Comparison of ENCODE assay signal across 11 cellular contexts in genomic region chr12:110345176-110345651, GRCh38. TPM values are rescaled to one million over a fixed set of nuclear protein-coding genes. Genes with fewer than 3 reads are reported as not detected.
DNase-seq lines count a peak whose midpoint lies in the region; ATAC-seq and TF ChIP-seq lines count a peak whose summit lies in the region.
"Had no signal": no experiment of that assay in that cellular context is flagged by ENCODE, and none has a peak within 500 bp of the region (broad histone marks: within the 10 kb centered on the region; RNA-seq: fewer than 3 reads in every experiment).

No MANE protein-coding gene starts in this region.

- no peak overlapping the region for H3K4me3 Mint-ChIP-seq in progenitor cell of endocrine pancreas (ENCODE audit: low read depth)

- peak; percentile 2 for ATAC-seq in Right ventricle myocardium superior (ENCODE audit: poor library complexity)
- no peak for ATAC-seq in HG02588 (IDR thresholded peaks at IDR 0.05; ENCODE audit: unreplicated experiment)
- ATAC-seq: GM12878 had no signal

- H3K9me3 Mint-ChIP-seq in progenitor cell of endocrine pancreas (ENCODE audit: low read depth) = no peaks in the 10 kb centered on the region

- no peak for TF ChIP-seq CTCF in progenitor cell of endocrine pancreas (IDR thresholded peaks at IDR 0.05; ENCODE audit: unreplicated experiment)

- H3K4me1 Mint-ChIP-seq in progenitor cell of endocrine pancreas (ENCODE audit: low read depth) = no peaks in the 10 kb centered on the region

- peak; percentile 22 for DNase-seq in GDM1 (lab: John Stamatoyannopoulos, UW)
- DNase-seq in NCI-H526 treated with DMSO at 0.1 percent for 48 hours (lab: John Stamatoyannopoulos, UW) = peak; percentile 38
- no peak for DNase-seq in Right ventricle myocardium superior
- peak; percentile 57 for DNase-seq in renal cortical epithelial cell (ENCODE audit: low read depth)
- DNase-seq in superior temporal gyrus (ENCODE audit: extremely low spot score) = no peak
- no peak for DNase-seq in progenitor cell of endocrine pancreas (ENCODE audit: low spot score, unreplicated experiment)
- DNase-seq in NCI-H2227 (lab: John Stamatoyannopoulos, UW; ENCODE audit: unreplicated experiment) = no peak
- DNase-seq: NCI-H446; stimulated activated naive CD4-positive, alpha-beta T cell treated with Interleukin-2 at 50 U/mL for 16 hours had no signal

- H3K36me3 Mint-ChIP-seq in progenitor cell of endocrine pancreas (ENCODE audit: insufficient read depth) = peaks cover 37% of the 10 kb centered on the region

- intact Hi-C loops in Right ventricle myocardium superior (cut with DNase I) = no loop called here

- H3K27ac Mint-ChIP-seq in progenitor cell of endocrine pancreas = no peak overlapping the region

- H3K27me3 Mint-ChIP-seq in progenitor cell of endocrine pancreas = no peaks in the 10 kb centered on the region

RNA-seq across cellular contexts. Expression of gene ANAPC7, which starts 58.3 kb away (rescaled TPM):
- total RNA-seq in Right ventricle myocardium superior (32.6 TPM), renal cortical epithelial cell (57.0 and 83.0 TPM in 2 replicates), progenitor cell of endocrine pancreas (86.2 and 91.8 TPM in 2 replicates)

Comparison
In these comparisons a context has a peak if more than half of its experiments do, and no peak if none do; other contexts are left out.
1. DNase-seq: peak in GDM1 (single experiment), NCI-H526 treated with DMSO at 0.1 percent for 48 hours (single experiment) and renal cortical epithelial cell (single experiment); none in Right ventricle myocardium superior (single experiment), superior temporal gyrus (single experiment), progenitor cell of endocrine pancreas (single experiment) and NCI-H2227 (single experiment).